In genomic region chr3:25423780-25424179, GRCh38 we compare ENCODE assay signal across 1 cellular context.
TF ChIP-seq lines count a peak whose summit lies in the region.

No MANE protein-coding gene starts in this region.

TF ChIP-seq in GM12878, 131 proteins besides CTCF, POLR2A, EP300 and RAD21:
- TF ChIP-seq PML (IDR thresholded peaks at IDR 0.05; ENCODE audit: low read length) (no peak), MTA3 (IDR thresholded peaks at IDR 0.05; ENCODE audit: borderline replicate concordance, low read length) (no peak), NFIC (IDR thresholded peaks at IDR 0.05; ENCODE audit: low read depth, low read length) (no peak), ZNF24 (IDR thresholded peaks at IDR 0.05) (no peak), TAF1 (IDR thresholded peaks at IDR 0.05; ENCODE audit: borderline replicate concordance, low read depth, low read length) (no peak), SREBF1 (IDR thresholded peaks at IDR 0.05; ENCODE audit: low read length) (no peak), SUPT20H (IDR thresholded peaks at IDR 0.05; ENCODE audit: borderline replicate concordance, control insufficient read depth, low read depth, low read length) (no peak)
